ENCODE assay signal across 8 cellular contexts in genomic region chr19:39125554-39126311, GRCh38. TPM values are rescaled to one million over a fixed set of nuclear protein-coding genes. Genes with fewer than 3 reads are reported as not detected.
DNase-seq lines count a peak whose midpoint lies in the region; ATAC-seq, FAIRE-seq and TF ChIP-seq lines count a peak whose summit lies in the region.

PAK4 (plus strand) TSS chr19:39125786; CDS start chr19:39169554, 43,768 bp downstream.

- ATAC-seq in GM18873 (IDR thresholded peaks at IDR 0.05; ENCODE audit: low FRiP score, unreplicated experiment): peak; percentile 75
- ATAC-seq in HG03139 (IDR thresholded peaks at IDR 0.05; ENCODE audit: unreplicated experiment): peak; percentile 90

- no peaks in the 10 kb centered on the region for H3K27me3 ChIP-seq in bronchial epithelial cell (ENCODE audit: control insufficient read depth, insufficient read depth, low read length)
- H3K27me3 ChIP-seq in small intestine (ENCODE audit: control insufficient read depth in 2 of 2, insufficient read depth in 2 of 2, low read length in 2 of 2): no peaks in the 10 kb centered on the region

- in situ Hi-C loops in ACHN (cut with HindIII; ENCODE audit: low pct_ligation_motif_present, low pct_unique_long_range_greater_than_20kb, low sequenced_read_pairs): no loop called here

- TF ChIP-seq CTCF in WI38 (IDR thresholded peaks at IDR 0.05; ENCODE audit: low read depth, low read length): no peak
- TF ChIP-seq CTCF in bronchial epithelial cell (IDR thresholded peaks at IDR 0.05; ENCODE audit: insufficient read depth, low read length, severe bottlenecking): no peak

- H3K36me3 ChIP-seq in bronchial epithelial cell (ENCODE audit: control insufficient read depth, insufficient read depth, low read length) (no peaks in the 10 kb centered on the region), small intestine (ENCODE audit: control insufficient read depth in 2 of 2, insufficient read depth in 2 of 2, low read length in 2 of 2) (no peaks in the 10 kb centered on the region)

- DNase-seq in ACHN (peak; percentile 95), NCI-H2227 treated with DMSO at 0.1 percent for 48 hours (lab: John Stamatoyannopoulos, UW) (peak; percentile 100), bronchial epithelial cell (ENCODE audit: low read depth) (peak; percentile 90), iPS-NIHi11 (ENCODE audit: low spot score) (peak; percentile 100), small intestine (peak; percentile 97)

- H3K4me1 ChIP-seq in small intestine (ENCODE audit: control insufficient read depth in 2 of 2, insufficient read depth in 1 of 2, low read depth in 1 of 2, low read length in 1 of 2): peaks cover 8 to 9% of the 10 kb centered on the region in 2 donors

- H3K4me3 ChIP-seq in WI38 (ENCODE audit: low read depth, low read length) (peak within 1 kb of the TSS; percentile 93), bronchial epithelial cell (ENCODE audit: low read depth, low read length) (peak within 1 kb of the TSS; percentile 85), small intestine (ENCODE audit: low read depth in 1 of 2, low read length in 2 of 2) (peak within 1 kb of the TSS; percentile 84 to 91)

- H3K9me3 ChIP-seq in small intestine (ENCODE audit: control insufficient read depth, low read depth): no peaks in the 10 kb centered on the region

- WGBS in small intestine, 3 donors: 0 to 1% (median 1%) methylated on average over 63 to 64 of the region's 64 CpGs

- FAIRE-seq in bronchial epithelial cell (lab: Jason Lieb, UNC) (no peak), small intestine (lab: Jason Lieb, UNC) (no peak)

- H3K27ac ChIP-seq in small intestine (ENCODE audit: low read depth in 1 of 2, low read length in 1 of 2): peak within 1 kb of the TSS; percentile 96

RNA-seq across cellular contexts. Expression of gene PAK4, which starts in this region (rescaled TPM):
- 4.5 and 6.8 TPM in 2 replicates for total RNA-seq in bronchial epithelial cell
- 10 to 100 TPM; 34.6 to 59.7 (median 48.8) TPM for polyA plus RNA-seq in small intestine

Comparison
In these comparisons a context has a peak if more than half of its experiments do, and no peak if none do; other contexts are left out.
1. Peak in every context shown above with its lines: DNase-seq, ATAC-seq, H3K4me3 ChIP-seq and H3K27ac ChIP-seq.